In the genomic region with DNA sequence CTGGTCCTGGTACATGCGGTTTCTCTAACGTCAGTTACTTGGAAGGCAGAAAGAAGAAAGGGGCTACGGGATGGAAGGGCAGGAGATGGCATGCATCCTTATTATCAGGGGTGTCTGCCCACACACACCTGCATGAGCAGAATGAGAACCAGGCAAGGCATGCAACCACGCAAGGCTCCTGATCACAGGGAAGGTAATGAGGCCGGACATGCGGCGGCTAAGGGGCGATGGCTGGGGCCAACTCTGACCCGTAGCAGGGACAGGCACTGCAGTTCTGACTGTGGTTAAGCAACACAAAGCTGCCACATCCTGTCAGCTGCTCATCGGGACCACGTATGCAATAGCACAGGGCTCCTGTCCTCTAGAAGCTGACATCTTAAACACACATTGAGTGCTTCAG, we compare ENCODE assay signal across 9 cellular contexts.
DNase-seq lines count a peak whose midpoint lies in the region; ATAC-seq and TF ChIP-seq lines count a peak whose summit lies in the region.
"Had no signal": no experiment of that assay in that cellular context is flagged by ENCODE, and none has a peak within 500 bp of the region (broad histone marks: within the 10 kb centered on the region; RNA-seq: fewer than 3 reads in every experiment).

No MANE protein-coding gene starts in this region.

- H3K27ac ChIP-seq in DND-41 (ENCODE audit: low read length) (peak overlapping the region; percentile 80), esophagus squamous epithelium (peak overlapping the region in 2 of 4 donors; percentile 51 to 69)

- WGBS in esophagus squamous epithelium, 2 donors, result 55 to 70% methylated on average over 6 to 10 of the region's 11 CpGs

- H3K27ac Mint-ChIP-seq in activated naive CD4-positive, alpha-beta T cell treated with anti-CD3 and anti-CD28 coated beads, Interleukin-2, amount 50 U/mL, for 24 hours, result peak overlapping the region; percentile 63

- H2AFZ ChIP-seq in DND-41 (ENCODE audit: low read depth, low read length), result no peak overlapping the region

- no peaks in the 10 kb centered on the region for H3K9me3 ChIP-seq in DND-41 (ENCODE audit: insufficient read depth, low read length, severe bottlenecking)
- no peaks in the 10 kb centered on the region for H3K9me3 ChIP-seq in esophagus squamous epithelium

- no peak overlapping the region for H3K4me2 ChIP-seq in DND-41 (ENCODE audit: insufficient read depth, low read length)

- H3K27me3 Mint-ChIP-seq in activated naive CD4-positive, alpha-beta T cell treated with anti-CD3 and anti-CD28 coated beads, Interleukin-2, amount 50 U/mL, for 24 hours, result no peaks in the 10 kb centered on the region

- DNase-seq in DND-41 (peak; percentile 81), NOMO-1 treated with DMSO at 0.1 percent for 48 hours (lab: John Stamatoyannopoulos, UW; ENCODE audit: unreplicated experiment) (peak; percentile 60), esophagus squamous epithelium (lab: John Stamatoyannopoulos, UW) (no peak), NCI-H82 (lab: John Stamatoyannopoulos, UW) (no peak)
- peak; percentile 32 for DNase-seq in stimulated activated CD8-positive, alpha-beta memory T cell treated with anti-CD3 and anti-CD28 coated beads, Interleukin-12 subunit alpha, Interleukin-12 subunit beta, amount 100 ng/mL, for 1 hour (ENCODE audit: low read depth)

- H3K27me3 ChIP-seq in DND-41 (ENCODE audit: insufficient read depth, low read length, poor library complexity), result no peaks in the 10 kb centered on the region
- no peaks in the 10 kb centered on the region for H3K27me3 ChIP-seq in esophagus squamous epithelium

- H3K9me3 Mint-ChIP-seq in activated naive CD4-positive, alpha-beta T cell treated with anti-CD3 and anti-CD28 coated beads, Interleukin-2, amount 50 U/mL, for 24 hours, result no peaks in the 10 kb centered on the region

- peaks cover 30% of the 10 kb centered on the region for H3K4me1 ChIP-seq in DND-41 (ENCODE audit: insufficient read depth, low read length)
- peaks cover 5 to 21% (median 6%) of the 10 kb centered on the region in 3 donors for H3K4me1 ChIP-seq in esophagus squamous epithelium

- intact Hi-C loops in esophagus squamous epithelium (cut with DNase I), result no loop called here

- TF ChIP-seq POLR2A in esophagus squamous epithelium (IDR thresholded peaks at IDR 0.05), result no peak

- TF ChIP-seq CTCF in DND-41 (IDR thresholded peaks at IDR 0.05; ENCODE audit: borderline replicate concordance, extremely low read depth, low read length, poor library complexity, severe bottlenecking) (no peak), esophagus squamous epithelium (IDR thresholded peaks at IDR 0.05) (no peak)

- H3K36me3 Mint-ChIP-seq in activated naive CD4-positive, alpha-beta T cell treated with anti-CD3 and anti-CD28 coated beads, Interleukin-2, amount 50 U/mL, for 24 hours, result peaks cover 20% of the 10 kb centered on the region

- peak; percentile 91 for ATAC-seq in DND-41 (ENCODE audit: insufficient read depth, low read depth)
- ATAC-seq in GM21825 (IDR thresholded peaks at IDR 0.05; ENCODE audit: unreplicated experiment), result peak; percentile 90
- ATAC-seq in GM19324 (IDR thresholded peaks at IDR 0.05; ENCODE audit: low FRiP score, unreplicated experiment), result no peak

- peak overlapping the region; percentile 30; the same call in 1 of the 2 replicates for H3K9ac ChIP-seq in DND-41 (ENCODE audit: low read depth, low read length)

- no peak overlapping the region for H3K4me3 ChIP-seq in DND-41 (ENCODE audit: low read depth in 1 of 2, low read length in 2 of 2)
- H3K4me3 ChIP-seq in esophagus squamous epithelium, result no peak overlapping the region
- H3K4me3 ChIP-seq: skin epidermis had no signal

- peak overlapping the region; percentile 53 for H3K4me3 Mint-ChIP-seq in activated naive CD4-positive, alpha-beta T cell treated with anti-CD3 and anti-CD28 coated beads, Interleukin-2, amount 50 U/mL, for 24 hours

- H3K36me3 ChIP-seq in DND-41 (ENCODE audit: insufficient read depth, low read length) (peaks cover 52% of the 10 kb centered on the region), esophagus squamous epithelium (peaks cover 0 to 24% (median 0%) of the 10 kb centered on the region in 3 donors)

- no peaks in the 10 kb centered on the region for H4K20me1 ChIP-seq in DND-41 (ENCODE audit: insufficient read depth, low read length)

- H3K79me2 ChIP-seq in DND-41 (ENCODE audit: insufficient read depth, low read length), result peaks cover 37% of the 10 kb centered on the region

- H3K4me1 Mint-ChIP-seq in activated naive CD4-positive, alpha-beta T cell treated with anti-CD3 and anti-CD28 coated beads, Interleukin-2, amount 50 U/mL, for 24 hours, result peaks cover 75% of the 10 kb centered on the region

Comparison
In these comparisons a context has a peak if more than half of its experiments do, and no peak if none do; other contexts are left out.
1. DNase-seq: peak in DND-41 (single experiment), NOMO-1 treated with DMSO at 0.1 percent for 48 hours (single experiment) and stimulated activated CD8-positive, alpha-beta memory T cell treated with anti-CD3 and anti-CD28 coated beads, Interleukin-12 subunit alpha, Interleukin-12 subunit beta, amount 100 ng/mL, for 1 hour (single experiment); none in esophagus squamous epithelium (single experiment) and NCI-H82 (single experiment).